In genomic region chr10:95430231-95430951, GRCh38 we compare ENCODE assay signal across 8 cellular contexts.
DNase-seq lines count a peak whose midpoint lies in the region; ATAC-seq and TF ChIP-seq lines count a peak whose summit lies in the region.

No MANE protein-coding gene starts in this region.

- no peaks in the 10 kb centered on the region for H3K9me3 ChIP-seq in neutrophil

- no peaks in the 10 kb centered on the region for H3K9me3 Mint-ChIP-seq in Calu3 (ENCODE audit: low read depth, unreplicated experiment)

- H3K27me3 Mint-ChIP-seq in Calu3 (ENCODE audit: unreplicated experiment): peaks cover 7% of the 10 kb centered on the region

- no peaks in the 10 kb centered on the region for H3K27me3 ChIP-seq in neutrophil

- no peaks in the 10 kb centered on the region for H3K36me3 Mint-ChIP-seq in Calu3 (ENCODE audit: insufficient read depth, unreplicated experiment)

- no peaks in the 10 kb centered on the region for H3K36me3 ChIP-seq in neutrophil

- no peaks in the 10 kb centered on the region for H3K4me1 ChIP-seq in neutrophil (ENCODE audit: control insufficient read depth in 1 of 2, insufficient read depth in 1 of 2, low read depth in 1 of 2, low read length in 1 of 2)

- CTCF ChIA-PET in Calu3 (lab: Charles Lee): interaction anchor here (0.6 to 1.9 kb wide), 8 partner anchors 21 to 171 kb away, joined by 3 to 7 read pairs (median 4); no protein-coding TSS in a partner anchor

- no peak overlapping the region for H3K4me3 Mint-ChIP-seq in Calu3 (ENCODE audit: low read depth, unreplicated experiment)

- no peak overlapping the region for H3K27ac Mint-ChIP-seq in Calu3 (ENCODE audit: unreplicated experiment)

- no TSS peak for BruUV-seq in Calu3 (replicated peaks; lab: Mats Ljungman, UMichigan)

- TF ChIP-seq CTCF in Calu3 (IDR thresholded peaks at IDR 0.05; ENCODE audit: unreplicated experiment): peak; percentile 80
- peak; percentile 77 for TF ChIP-seq CTCF in neutrophil (IDR thresholded peaks at IDR 0.05)

- no peak overlapping the region for H3K4me3 ChIP-seq in neutrophil (ENCODE audit: low read depth in 1 of 2, low read length in 1 of 2)

- intact Hi-C loops in Calu3 (cut with micrococcal nuclease; ENCODE audit: unreplicated experiment): loop anchor here (1.0 to 5.0 kb wide), 2 partner anchors 58 to 171 kb away; no protein-coding TSS in a partner anchor

- no peaks in the 10 kb centered on the region for H3K4me1 Mint-ChIP-seq in Calu3 (ENCODE audit: low read depth, unreplicated experiment)

- H3K27ac ChIP-seq in neutrophil: no peak overlapping the region

- DNase-seq in Calu3 (peak; percentile 45), GM19238 (ENCODE audit: insufficient read length, low spot score) (peak; percentile 61), NOMO-1 treated with DMSO at 0.1 percent for 48 hours (lab: John Stamatoyannopoulos, UW; ENCODE audit: unreplicated experiment) (peak; percentile 49), activated T-cell treated with anti-CD3 and anti-CD28 coated beads for 4 hours (peak; percentile 13), fibroblast of gingiva (ENCODE audit: low read depth) (peak; percentile 37), cortex of kidney (lab: John Stamatoyannopoulos, UW) (no peak)

- peak; percentile 75 for ATAC-seq in HG03139 (IDR thresholded peaks at IDR 0.05; ENCODE audit: unreplicated experiment)
